ENCODE assay signal across 22 cellular contexts in genomic region chr6:87220997-87221396, GRCh38.
DNase-seq lines count a peak whose midpoint lies in the region; ATAC-seq and TF ChIP-seq lines count a peak whose summit lies in the region.
"Had no signal": no experiment of that assay in that cellular context is flagged by ENCODE, and none has a peak within 500 bp of the region (broad histone marks: within the 10 kb centered on the region; RNA-seq: fewer than 3 reads in every experiment).

No MANE protein-coding gene starts in this region.

- ATAC-seq in left ventricle myocardium superior (no peak), HG02852 (IDR thresholded peaks at IDR 0.05; ENCODE audit: unreplicated experiment) (peak; percentile 55), HG03432 (IDR thresholded peaks at IDR 0.05; ENCODE audit: unreplicated experiment) (peak; percentile 56)
- ATAC-seq in stimulated activated naive B cell treated with anti-CD40 and anti-IgM and Interleukin-4, amounts not matched to agents 10 μg/mL and 1 μg/mL and 100 μg/mL, for 72 hours (replicated peaks): no peak

- peak overlapping the region; percentile 3 for H3K27ac ChIP-seq in cardiac muscle cell
- H3K27ac ChIP-seq: C4-2B, PC-9 had no signal

- DNase-seq in cardiac muscle cell (ENCODE audit: low read depth in 1 of 2, low spot score in 1 of 2): no peak
- DNase-seq in left ventricle myocardium superior: no peak
- no peak for DNase-seq in stimulated activated naive B cell treated with anti-CD40 and anti-IgM and Interleukin-4, amounts not matched to agents 10 μg/mL and 1 μg/mL and 100 μg/mL, for 72 hours
- no peak for DNase-seq in mesenteric fat pad (ENCODE audit: low spot score)
- DNase-seq in nucleus accumbens (lab: John Stamatoyannopoulos, UW): no peak
- no peak for DNase-seq in ecto neural progenitor cell (ENCODE audit: low spot score)
- DNase-seq: AML-193, DMS79, H7, MV-4-11, NCI-H1105 treated with DMSO at 0.1 percent for 48 hours, NCI-H2029 treated with DMSO at 0.1 percent for 48 hours, NCI-H226, NCI-H510A treated with DMSO at 0.1 percent for 48 hours, NCI-H748 treated with DMSO at 0.1 percent for 48 hours, PC-9, RPMI8226, SHP77 had no signal

- peak overlapping the region; percentile 7 for H3K27ac Mint-ChIP-seq in stimulated activated naive B cell treated with anti-CD40 and anti-IgM and Interleukin-4, amounts not matched to agents 10 μg/mL and 1 μg/mL and 100 μg/mL, for 72 hours

- intact Hi-C loops in left ventricle myocardium superior (cut with micrococcal nuclease): no loop called here

- no peaks in the 10 kb centered on the region for H3K4me1 ChIP-seq in cardiac muscle cell (ENCODE audit: low read depth)

- peaks cover 36 to 50% of the 10 kb centered on the region in 2 donors for H3K36me3 Mint-ChIP-seq in stimulated activated naive B cell treated with anti-CD40 and anti-IgM and Interleukin-4, amounts not matched to agents 10 μg/mL and 1 μg/mL and 100 μg/mL, for 72 hours

- peaks cover 7 to 10% of the 10 kb centered on the region in 2 donors for H3K4me1 Mint-ChIP-seq in stimulated activated naive B cell treated with anti-CD40 and anti-IgM and Interleukin-4, amounts not matched to agents 10 μg/mL and 1 μg/mL and 100 μg/mL, for 72 hours

- H3K4me3 ChIP-seq in cardiac muscle cell: no peak overlapping the region
- H3K4me3 ChIP-seq: PC-9 had no signal

- H3K27me3 ChIP-seq in cardiac muscle cell: no peaks in the 10 kb centered on the region

- no peaks in the 10 kb centered on the region for H3K27me3 Mint-ChIP-seq in stimulated activated naive B cell treated with anti-CD40 and anti-IgM and Interleukin-4, amounts not matched to agents 10 μg/mL and 1 μg/mL and 100 μg/mL, for 72 hours
- H3K27me3 Mint-ChIP-seq: IgD-negative memory B cell had no signal

- no peak for TF ChIP-seq CTCF in cardiac muscle cell (IDR thresholded peaks at IDR 0.05; ENCODE audit: low read depth, low read length)

- H3K9me3 ChIP-seq in cardiac muscle cell (ENCODE audit: low read depth): no peaks in the 10 kb centered on the region

- H3K9me3 Mint-ChIP-seq in stimulated activated naive B cell treated with anti-CD40 and anti-IgM and Interleukin-4, amounts not matched to agents 10 μg/mL and 1 μg/mL and 100 μg/mL, for 72 hours: peaks cover 0 to 1% of the 10 kb centered on the region in 2 donors

- H3K4me3 Mint-ChIP-seq in stimulated activated naive B cell treated with anti-CD40 and anti-IgM and Interleukin-4, amounts not matched to agents 10 μg/mL and 1 μg/mL and 100 μg/mL, for 72 hours: no peak overlapping the region
- H3K4me3 Mint-ChIP-seq: IgD-negative memory B cell had no signal

- peaks cover 75% of the 10 kb centered on the region for H3K36me3 ChIP-seq in cardiac muscle cell

Comparison
In these comparisons a context has a peak if more than half of its experiments do, and no peak if none do; other contexts are left out.
1. ATAC-seq: peak in HG02852 (single experiment) and HG03432 (single experiment); none in left ventricle myocardium superior (single experiment) and stimulated activated naive B cell treated with anti-CD40 and anti-IgM and Interleukin-4, amounts not matched to agents 10 μg/mL and 1 μg/mL and 100 μg/mL, for 72 hours (0 of 2).